ENCODE assay signal across 21 cellular contexts in genomic region chr11:64501500-64502427, GRCh38. TPM values are rescaled to one million over a fixed set of nuclear protein-coding genes. Genes with fewer than 3 reads are reported as not detected.
"Had no signal": no experiment of that assay in that cellular context is flagged by ENCODE, and none has a peak within 500 bp of the region (broad histone marks: within the 10 kb centered on the region; RNA-seq: fewer than 3 reads in every experiment).

No MANE protein-coding gene starts in this region.

- H3K27ac ChIP-seq: breast epithelium, esophagus muscularis mucosa, gastroesophageal sphincter, heart left ventricle, lower lobe of right lung, thoracic aorta had no signal

- H3K36me3 ChIP-seq: breast epithelium, esophagus muscularis mucosa, gastroesophageal sphincter, heart left ventricle, lower lobe of right lung, thoracic aorta had no signal

- H3K4me1 ChIP-seq: breast epithelium, esophagus muscularis mucosa, gastroesophageal sphincter had no signal

- ATAC-seq: activated T-cell treated with anti-CD3 and anti-CD28 coated beads, Interleukin-2, amount 50 U/mL, for 72 hours; gastroesophageal sphincter; heart left ventricle; lower lobe of right lung; stimulated activated naive B cell treated with anti-CD40 and anti-IgM and Interleukin-4, amounts not matched to agents 10 μg/mL and 1 μg/mL and 100 μg/mL, for 72 hours; T-cell had no signal

- FAIRE-seq: astrocyte had no signal

- H3K4me3 ChIP-seq: breast epithelium, esophagus muscularis mucosa, gastroesophageal sphincter, heart left ventricle, lower lobe of right lung, thoracic aorta had no signal

- DNase-seq: activated CD4-positive, alpha-beta T cell treated with anti-CD3 and anti-CD28 coated beads, Interleukin-2, amount 50 U/mL, for 1 hour; activated CD4-positive, CD25-positive, alpha-beta regulatory T cell treated with anti-CD3 and anti-CD28 coated beads, Interleukin-2, amount 50 U/mL, for 72 hours; activated effector memory CD4-positive, alpha-beta T cell treated with anti-CD3 and anti-CD28 coated beads, Interleukin-2, amount 50 U/mL, for 16 hours; activated T-cell treated with anti-CD3 and anti-CD28 coated beads, Interleukin-2, amount 50 U/mL, for 72 hours; cerebellar nuclear complex; effector CD8-positive, alpha-beta T cell; heart left ventricle; immature natural killer cell; lower lobe of right lung; occipital lobe; stimulated activated naive B cell treated with anti-CD40 and anti-IgM and Interleukin-4, amounts not matched to agents 10 μg/mL and 1 μg/mL and 100 μg/mL, for 72 hours; T-cell had no signal

RNA-seq across cellular contexts. Expression of gene SLC22A11, which starts 54.0 kb away (rescaled TPM):
- total RNA-seq: activated CD8-positive, alpha-beta memory T cell treated with anti-CD3 and anti-CD28 coated beads for 36 hours; activated T-cell treated with anti-CD3 and anti-CD28 coated beads, Interleukin-2, amount 50 U/mL, for 72 hours; astrocyte; breast epithelium; esophagus muscularis mucosa; gastroesophageal sphincter; heart left ventricle; lower lobe of right lung; myocyte; occipital lobe; renal cortical epithelial cell; T-cell; thoracic aorta had no signal
- polyA plus RNA-seq: heart left ventricle, immature natural killer cell, neural cell had no signal
